In genomic region chr19:49298653-49299052, GRCh38 we compare ENCODE assay signal across 4 cellular contexts. TPM values are rescaled to one million over a fixed set of nuclear protein-coding genes. Genes with fewer than 3 reads are reported as not detected.
"Had no signal": no experiment of that assay in that cellular context is flagged by ENCODE, and none has a peak within 500 bp of the region (broad histone marks: within the 10 kb centered on the region; RNA-seq: fewer than 3 reads in every experiment).

No MANE protein-coding gene starts in this region.

RNA-seq across cellular contexts. Expression of gene SLC6A16, which starts 26.3 kb away (rescaled TPM):
- total RNA-seq: MCF 10A had no signal

RNA-seq across cellular contexts. Expression of gene CD37, which starts 36.6 kb away (rescaled TPM):
- total RNA-seq: LHCN-M2, M059J, MCF 10A, NCI-H460 had no signal
